In the genomic region with DNA sequence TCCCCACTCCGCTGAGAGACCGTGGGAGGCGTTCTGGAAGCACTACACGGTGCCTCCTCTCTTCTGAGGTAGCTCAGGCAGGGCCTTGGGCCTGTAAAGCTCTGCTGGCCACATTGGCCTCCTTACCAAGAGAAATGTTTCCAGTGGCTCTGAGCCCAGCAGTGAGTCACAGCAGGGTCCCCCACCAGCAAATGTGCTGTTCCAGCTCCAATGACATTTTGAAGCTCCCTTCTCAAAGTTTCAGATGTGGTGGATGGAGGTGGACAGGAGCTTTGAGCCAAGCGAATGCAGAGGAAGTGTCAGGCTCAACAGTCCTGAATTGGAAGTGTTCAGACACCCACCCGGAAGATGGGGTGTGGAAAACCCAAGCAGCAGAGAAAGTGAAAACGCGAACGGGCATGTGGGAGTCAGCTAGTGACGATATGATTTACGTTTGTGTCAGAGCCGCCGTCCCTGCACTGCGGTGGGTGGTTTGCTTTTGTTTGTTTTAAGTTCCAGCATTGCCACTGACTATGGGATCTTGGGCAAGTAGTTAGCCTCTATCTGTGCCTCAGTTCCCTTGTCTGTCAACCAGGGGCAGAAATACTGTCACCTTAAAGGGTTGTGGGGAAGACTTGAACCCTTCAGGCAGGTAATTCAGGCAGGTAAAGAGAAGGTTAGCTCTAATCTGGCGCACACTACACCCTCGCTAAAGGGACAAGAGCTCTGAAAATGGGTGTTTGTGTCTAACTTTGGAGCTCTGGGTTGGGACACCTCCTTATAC, we compare ENCODE assay signal across 8 cellular contexts. TPM values are rescaled to one million over a fixed set of nuclear protein-coding genes. Genes with fewer than 3 reads are reported as not detected.
A peak's percentile ranks its signal among the peaks of the same experiment; 100 is the strongest.
DNase-seq lines count a peak whose midpoint lies in the region; ATAC-seq and TF ChIP-seq lines count a peak whose summit lies in the region.

No MANE protein-coding gene starts in this region.

- no peak for TF ChIP-seq CTCF in natural killer cell (IDR thresholded peaks at IDR 0.05)
- TF ChIP-seq CTCF in gastrocnemius medialis (IDR thresholded peaks at IDR 0.05 in 4 of 5, conservative IDR thresholded peaks at IDR 0.05 in 1 of 5) = no peak
- no peak for TF ChIP-seq CTCF in WTC11 (IDR thresholded peaks at IDR 0.05)

- no peak overlapping the region for H3K27ac ChIP-seq in gastrocnemius medialis

- H3K36me3 ChIP-seq in MG63 = no peaks in the 10 kb centered on the region
- H3K36me3 ChIP-seq in gastrocnemius medialis = no peaks in the 10 kb centered on the region

- no peaks in the 10 kb centered on the region for H3K9me3 ChIP-seq in MG63
- no peaks in the 10 kb centered on the region for H3K9me3 ChIP-seq in gastrocnemius medialis

- H3K27me3 ChIP-seq in MG63 (no peaks in the 10 kb centered on the region), gastrocnemius medialis (no peaks in the 10 kb centered on the region)

- TF ChIP-seq POLR2A in GM19099 (IDR thresholded peaks at IDR 0.05; ENCODE audit: extremely low read depth, insufficient read length, low read depth) (peak; percentile 33), gastrocnemius medialis (IDR thresholded peaks at IDR 0.05) (no peak)

- H3K9me3 Mint-ChIP-seq in natural killer cell = no peaks in the 10 kb centered on the region
- no peaks in the 10 kb centered on the region for H3K9me3 Mint-ChIP-seq in WTC11

- H3K4me3 ChIP-seq in MG63 = no peak overlapping the region
- no peak overlapping the region for H3K4me3 ChIP-seq in gastrocnemius medialis

- peaks cover 14 to 18% of the 10 kb centered on the region in 2 donors for H3K4me1 Mint-ChIP-seq in natural killer cell
- no peaks in the 10 kb centered on the region for H3K4me1 Mint-ChIP-seq in WTC11

- in situ Hi-C loops in gastrocnemius medialis (cut with MboI; ENCODE audit: low sequenced_read_pairs in 4 of 4) = no loop called here

- peaks cover 0 to 12% of the 10 kb centered on the region in 2 donors for H3K4me1 ChIP-seq in gastrocnemius medialis

- no peaks in the 10 kb centered on the region for H3K36me3 Mint-ChIP-seq in natural killer cell
- no peaks in the 10 kb centered on the region for H3K36me3 Mint-ChIP-seq in WTC11

- DNase-seq in MG63 = peak; percentile 85
- DNase-seq in activated gamma-delta T cell treated with anti-CD3 and anti-CD28 coated beads, Interleukin-2, amount 50 U/mL, for 16 hours (ENCODE audit: low read depth) = peak; percentile 44
- DNase-seq in natural killer cell = peak; percentile 30
- no peak for DNase-seq in gastrocnemius medialis
- DNase-seq in WTC11 (ENCODE audit: low spot score) = no peak
- DNase-seq in NOMO-1 treated with DMSO at 0.1 percent for 48 hours (lab: John Stamatoyannopoulos, UW; ENCODE audit: unreplicated experiment) = no peak
- DNase-seq in A172 (ENCODE audit: low spot score) = no peak

- POLR2A ChIA-PET in WTC11 (lab: Charles Lee) = no interaction called here

- peak; percentile 67 to 90 (median 86) for ATAC-seq in natural killer cell
- no peak for ATAC-seq in gastrocnemius medialis
- no peak for ATAC-seq in WTC11

- H3K4me3 Mint-ChIP-seq in natural killer cell = peak overlapping the region; percentile 83
- no peak overlapping the region for H3K4me3 Mint-ChIP-seq in WTC11

- H3K27ac Mint-ChIP-seq in natural killer cell (peak overlapping the region; percentile 80 to 93), WTC11 (no peak overlapping the region)

- CTCF ChIA-PET in WTC11 (lab: Charles Lee) = interaction anchor here (1.4 kb wide), 1 partner anchor 61 kb away, joined by 5 read pairs; no protein-coding TSS in a partner anchor

- H3K27me3 Mint-ChIP-seq in natural killer cell (ENCODE audit: low read depth in 2 of 2) (peaks cover 2 to 7% of the 10 kb centered on the region in 2 donors), WTC11 (ENCODE audit: low read depth) (no peaks in the 10 kb centered on the region; the same call in 1 of the 2 replicates)

- intact Hi-C loops in natural killer cell (cut with micrococcal nuclease) (no loop called here), gastrocnemius medialis (cut with DNase I; ENCODE audit: low total_unique reads) (no loop called here)

TF ChIP-seq in WTC11, 78 proteins besides CTCF, POLR2A, EP300 and RAD21 (continues in another document):
- TF ChIP-seq, protein P1, sequence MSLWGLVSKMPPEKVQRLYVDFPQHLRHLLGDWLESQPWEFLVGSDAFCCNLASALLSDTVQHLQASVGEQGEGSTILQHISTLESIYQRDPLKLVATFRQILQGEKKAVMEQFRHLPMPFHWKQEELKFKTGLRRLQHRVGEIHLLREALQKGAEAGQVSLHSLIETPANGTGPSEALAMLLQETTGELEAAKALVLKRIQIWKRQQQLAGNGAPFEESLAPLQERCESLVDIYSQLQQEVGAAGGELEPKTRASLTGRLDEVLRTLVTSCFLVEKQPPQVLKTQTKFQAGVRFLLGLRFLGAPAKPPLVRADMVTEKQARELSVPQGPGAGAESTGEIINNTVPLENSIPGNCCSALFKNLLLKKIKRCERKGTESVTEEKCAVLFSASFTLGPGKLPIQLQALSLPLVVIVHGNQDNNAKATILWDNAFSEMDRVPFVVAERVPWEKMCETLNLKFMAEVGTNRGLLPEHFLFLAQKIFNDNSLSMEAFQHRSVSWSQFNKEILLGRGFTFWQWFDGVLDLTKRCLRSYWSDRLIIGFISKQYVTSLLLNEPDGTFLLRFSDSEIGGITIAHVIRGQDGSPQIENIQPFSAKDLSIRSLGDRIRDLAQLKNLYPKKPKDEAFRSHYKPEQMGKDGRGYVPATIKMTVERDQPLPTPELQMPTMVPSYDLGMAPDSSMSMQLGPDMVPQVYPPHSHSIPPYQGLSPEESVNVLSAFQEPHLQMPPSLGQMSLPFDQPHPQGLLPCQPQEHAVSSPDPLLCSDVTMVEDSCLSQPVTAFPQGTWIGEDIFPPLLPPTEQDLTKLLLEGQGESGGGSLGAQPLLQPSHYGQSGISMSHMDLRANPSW (CRISPR knock-in tag; conservative IDR thresholded peaks at IDR 0.05; ENCODE audit: low read depth) = no peak
- no peak for TF ChIP-seq ZNF317 (CRISPR knock-in tag; IDR thresholded peaks at IDR 0.05; ENCODE audit: borderline replicate concordance, low read depth)
- TF ChIP-seq, protein P2, sequence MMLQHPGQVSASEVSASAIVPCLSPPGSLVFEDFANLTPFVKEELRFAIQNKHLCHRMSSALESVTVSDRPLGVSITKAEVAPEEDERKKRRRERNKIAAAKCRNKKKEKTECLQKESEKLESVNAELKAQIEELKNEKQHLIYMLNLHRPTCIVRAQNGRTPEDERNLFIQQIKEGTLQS (CRISPR knock-in tag; conservative IDR thresholded peaks at IDR 0.05) = no peak
- TF ChIP-seq, protein P3, sequence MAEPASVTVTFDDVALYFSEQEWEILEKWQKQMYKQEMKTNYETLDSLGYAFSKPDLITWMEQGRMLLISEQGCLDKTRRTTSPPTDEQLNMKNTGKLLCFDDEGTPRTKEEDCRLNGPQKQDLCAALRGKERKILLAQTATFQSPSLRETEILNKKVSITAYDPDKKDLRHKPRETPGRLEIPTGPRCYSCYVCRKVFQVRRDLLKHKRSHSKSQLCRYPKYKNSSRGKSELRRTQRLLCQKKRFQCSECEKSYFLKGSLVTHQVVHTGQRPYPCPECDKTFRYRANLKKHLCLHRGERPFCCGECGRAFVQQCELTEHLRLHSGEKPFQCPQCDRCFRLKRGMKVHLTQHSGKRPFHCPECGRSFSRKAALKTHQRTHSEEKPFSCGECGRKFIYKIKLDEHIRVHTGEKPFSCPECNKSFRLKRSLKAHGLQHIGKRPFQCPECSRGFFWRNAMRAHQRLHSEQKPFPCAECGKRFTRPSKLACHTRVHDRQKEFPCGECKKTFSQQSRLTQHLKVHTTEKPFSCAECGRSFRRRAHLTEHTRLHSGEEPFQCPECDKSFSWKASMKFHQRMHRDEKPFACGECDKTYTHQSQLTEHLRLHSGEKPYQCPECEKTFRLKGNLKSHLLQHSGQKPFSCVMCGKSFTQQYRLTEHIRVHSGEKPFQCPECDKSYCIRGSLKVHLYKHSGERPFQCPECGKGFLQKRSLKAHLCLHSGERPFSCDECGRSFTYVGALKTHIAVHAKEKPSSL (CRISPR knock-in tag; conservative IDR thresholded peaks at IDR 0.05) = no peak
- TF ChIP-seq, protein P4, sequence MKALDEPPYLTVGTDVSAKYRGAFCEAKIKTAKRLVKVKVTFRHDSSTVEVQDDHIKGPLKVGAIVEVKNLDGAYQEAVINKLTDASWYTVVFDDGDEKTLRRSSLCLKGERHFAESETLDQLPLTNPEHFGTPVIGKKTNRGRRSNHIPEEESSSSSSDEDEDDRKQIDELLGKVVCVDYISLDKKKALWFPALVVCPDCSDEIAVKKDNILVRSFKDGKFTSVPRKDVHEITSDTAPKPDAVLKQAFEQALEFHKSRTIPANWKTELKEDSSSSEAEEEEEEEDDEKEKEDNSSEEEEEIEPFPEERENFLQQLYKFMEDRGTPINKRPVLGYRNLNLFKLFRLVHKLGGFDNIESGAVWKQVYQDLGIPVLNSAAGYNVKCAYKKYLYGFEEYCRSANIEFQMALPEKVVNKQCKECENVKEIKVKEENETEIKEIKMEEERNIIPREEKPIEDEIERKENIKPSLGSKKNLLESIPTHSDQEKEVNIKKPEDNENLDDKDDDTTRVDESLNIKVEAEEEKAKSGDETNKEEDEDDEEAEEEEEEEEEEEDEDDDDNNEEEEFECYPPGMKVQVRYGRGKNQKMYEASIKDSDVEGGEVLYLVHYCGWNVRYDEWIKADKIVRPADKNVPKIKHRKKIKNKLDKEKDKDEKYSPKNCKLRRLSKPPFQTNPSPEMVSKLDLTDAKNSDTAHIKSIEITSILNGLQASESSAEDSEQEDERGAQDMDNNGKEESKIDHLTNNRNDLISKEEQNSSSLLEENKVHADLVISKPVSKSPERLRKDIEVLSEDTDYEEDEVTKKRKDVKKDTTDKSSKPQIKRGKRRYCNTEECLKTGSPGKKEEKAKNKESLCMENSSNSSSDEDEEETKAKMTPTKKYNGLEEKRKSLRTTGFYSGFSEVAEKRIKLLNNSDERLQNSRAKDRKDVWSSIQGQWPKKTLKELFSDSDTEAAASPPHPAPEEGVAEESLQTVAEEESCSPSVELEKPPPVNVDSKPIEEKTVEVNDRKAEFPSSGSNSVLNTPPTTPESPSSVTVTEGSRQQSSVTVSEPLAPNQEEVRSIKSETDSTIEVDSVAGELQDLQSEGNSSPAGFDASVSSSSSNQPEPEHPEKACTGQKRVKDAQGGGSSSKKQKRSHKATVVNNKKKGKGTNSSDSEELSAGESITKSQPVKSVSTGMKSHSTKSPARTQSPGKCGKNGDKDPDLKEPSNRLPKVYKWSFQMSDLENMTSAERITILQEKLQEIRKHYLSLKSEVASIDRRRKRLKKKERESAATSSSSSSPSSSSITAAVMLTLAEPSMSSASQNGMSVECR (CRISPR knock-in tag; IDR thresholded peaks at IDR 0.05; ENCODE audit: borderline replicate concordance) = no peak
- no peak for TF ChIP-seq NR1H2 (CRISPR knock-in tag; IDR thresholded peaks at IDR 0.05)
- TF ChIP-seq CBFB (CRISPR knock-in tag; IDR thresholded peaks at IDR 0.05; ENCODE audit: low read depth) = no peak
- TF ChIP-seq TP53 (CRISPR knock-in tag; IDR thresholded peaks at IDR 0.05) = no peak
- no peak for TF ChIP-seq JAZF1 (CRISPR knock-in tag; IDR thresholded peaks at IDR 0.05)

RNA-seq across cellular contexts. Expression of a gene that starts 38.2 kb away (rescaled TPM):
- 96.2 and 153 TPM in 2 replicates for total RNA-seq in MG63 (2014; rRNA removed; shearing (Covaris generic); ENCODE audit: low replicate concordance)
- total RNA-seq in natural killer cell = 10 to 100 TPM; 15.2 to 19.9 (median 18.0) TPM
- 10 to 100 TPM; 18.7 to 30.3 (median 24.4) TPM for total RNA-seq in gastrocnemius medialis
- 29.9 to 32.7 TPM (median 30.3 TPM) in 3 replicates for total RNA-seq in WTC11 (2021)
- 178 and 190 TPM in 2 replicates for total RNA-seq in A172 (2014; rRNA removed; shearing (Covaris generic))

Comparison
In these comparisons a context has a peak if more than half of its experiments do, and no peak if none do; other contexts are left out.
1. DNase-seq: peak in MG63 (single experiment), activated gamma-delta T cell treated with anti-CD3 and anti-CD28 coated beads, Interleukin-2, amount 50 U/mL, for 16 hours (single experiment) and natural killer cell (single experiment); none in gastrocnemius medialis (0 of 2), WTC11 (single experiment), NOMO-1 treated with DMSO at 0.1 percent for 48 hours (single experiment) and A172 (single experiment).
2. ATAC-seq: peak in natural killer cell (3 of 3); none in gastrocnemius medialis (0 of 2) and WTC11 (single experiment).